ENCODE assay signal across 9 cellular contexts in the genomic region with DNA sequence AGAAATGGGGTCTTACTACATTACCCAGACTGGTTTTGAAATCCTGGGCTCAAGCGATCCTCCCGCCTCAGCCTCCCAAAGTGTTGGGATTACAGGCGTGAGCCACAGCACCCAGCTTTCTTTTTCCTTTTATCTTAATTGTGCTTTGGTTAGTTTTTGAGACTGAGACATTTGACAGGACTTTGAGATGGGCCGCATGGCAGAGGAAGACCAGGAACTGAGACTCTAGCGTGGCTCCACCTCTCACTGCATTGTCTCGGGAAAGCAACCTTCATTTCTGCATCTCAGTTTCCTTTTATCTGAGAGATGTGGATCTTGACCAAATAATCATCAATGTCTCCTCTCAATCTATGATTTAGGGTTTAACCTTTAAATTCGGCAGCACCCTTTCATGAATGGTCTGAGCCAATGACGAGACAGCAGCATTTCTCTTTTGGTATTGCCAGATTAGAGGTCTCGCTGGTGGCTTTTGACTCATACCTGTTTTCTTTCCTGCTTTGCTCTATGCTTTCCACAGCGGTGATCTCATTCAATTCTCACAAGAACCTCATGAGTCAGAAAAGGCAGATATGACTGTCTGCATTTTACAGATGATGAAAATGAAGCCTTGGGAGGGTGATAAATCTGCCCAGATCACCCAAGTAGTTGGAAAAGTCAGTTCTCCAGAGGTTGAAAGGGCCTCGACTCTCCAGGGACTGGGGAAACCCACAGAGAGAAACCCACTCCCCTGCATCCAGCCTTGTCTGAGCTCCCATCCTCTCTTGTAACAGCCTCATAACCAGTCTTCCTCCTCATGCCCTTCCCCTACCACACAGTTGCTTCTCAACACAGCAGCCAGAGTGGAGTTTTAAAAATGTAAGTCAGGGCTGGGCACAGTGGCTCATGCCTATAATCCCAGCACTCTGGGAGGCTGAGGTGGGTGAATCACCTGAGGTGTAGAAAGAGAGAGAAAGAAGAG.
A peak's percentile ranks its signal among the peaks of the same experiment; 100 is the strongest.
DNase-seq lines count a peak whose midpoint lies in the region; ATAC-seq, FAIRE-seq and TF ChIP-seq lines count a peak whose summit lies in the region.
"Had no signal": no experiment of that assay in that cellular context is flagged by ENCODE, and none has a peak within 500 bp of the region (broad histone marks: within the 10 kb centered on the region; RNA-seq: fewer than 3 reads in every experiment).

No MANE protein-coding gene starts in this region.

- H3K27ac ChIP-seq in RWPE1 (no peak overlapping the region), substantia nigra (ENCODE audit: low read depth, low read length, poor library complexity, severe bottlenecking) (no peak overlapping the region)
- H3K27ac ChIP-seq: HL-60 had no signal

- POLR2A ChIA-PET in RWPE1 (lab: Yijun Ruan, JAX; ENCODE audit: low non-redundant PET) = no interaction called here

- peak; percentile 15 for DNase-seq in GM12892 (ENCODE audit: insufficient read length)
- DNase-seq in RWPE1 (ENCODE audit: low spot score) = peak; percentile 76
- peak; percentile 53 for DNase-seq in choroid plexus epithelial cell (ENCODE audit: low read depth)
- peak; percentile 50 for DNase-seq in stimulated activated naive CD8-positive, alpha-beta T cell treated with anti-CD3 and anti-CD28 coated beads, Interleukin-15, Interleukin-2, amounts not matched to agents 100 U/mL and 50 U/mL, for 24 hours
- no peak for DNase-seq in GOT3 (lab: John Stamatoyannopoulos, UW)
- DNase-seq in substantia nigra (lab: John Stamatoyannopoulos, UW) = no peak
- no peak for DNase-seq in hepatic stellate cell (ENCODE audit: low spot score)

- CTCF ChIA-PET in RWPE1 (lab: Yijun Ruan, JAX) = interaction anchor here (3.1 kb wide), 1 partner anchor 407 kb away, joined by 11 read pairs; no protein-coding TSS in a partner anchor

- TF ChIP-seq CTCF in RWPE1 (conservative IDR thresholded peaks at IDR 0.05; ENCODE audit: low read depth) (no peak), choroid plexus epithelial cell (conservative IDR thresholded peaks at IDR 0.05; ENCODE audit: low read depth, low read length) (no peak)

- no peak for TF ChIP-seq POLR2A in GM12892 (IDR thresholded peaks at IDR 0.05; ENCODE audit: low read depth, low read length)

- peak; percentile 80 for ATAC-seq in HG02571 (IDR thresholded peaks at IDR 0.05; ENCODE audit: unreplicated experiment)
- peak; percentile 89 for ATAC-seq in stimulated activated naive CD8-positive, alpha-beta T cell treated with anti-CD3 and anti-CD28 coated beads, Interleukin-15, Interleukin-2, amounts not matched to agents 100 U/mL and 50 U/mL, for 24 hours

- no peak overlapping the region for H3K4me3 ChIP-seq in choroid plexus epithelial cell (ENCODE audit: low read depth, low read length)

- FAIRE-seq in GM12892 (lab: Jason Lieb, UNC) = peak; percentile 89

Comparison
In these comparisons a context has a peak if more than half of its experiments do, and no peak if none do; other contexts are left out.
1. DNase-seq: peak in GM12892 (single experiment), RWPE1 (single experiment), choroid plexus epithelial cell (single experiment) and stimulated activated naive CD8-positive, alpha-beta T cell treated with anti-CD3 and anti-CD28 coated beads, Interleukin-15, Interleukin-2, amounts not matched to agents 100 U/mL and 50 U/mL, for 24 hours (single experiment); none in GOT3 (single experiment), substantia nigra (0 of 49) and hepatic stellate cell (single experiment).